ENCODE assay signal across 8 cellular contexts in genomic region chr3:195147649-195148121, GRCh38.
DNase-seq lines count a peak whose midpoint lies in the region; ATAC-seq and TF ChIP-seq lines count a peak whose summit lies in the region.

No MANE protein-coding gene starts in this region.

- no peak overlapping the region for H2BK12ac ChIP-seq in H9 (ENCODE audit: insufficient read length, low read depth, low read length)

- ATAC-seq in GM18861 (IDR thresholded peaks at IDR 0.05; ENCODE audit: unreplicated experiment) (peak; percentile 80), HG02610 (IDR thresholded peaks at IDR 0.05; ENCODE audit: unreplicated experiment) (peak; percentile 81)

- H3K56ac ChIP-seq in H9 (ENCODE audit: insufficient read length, low read depth, low read length), result no peak overlapping the region

- no peaks in the 10 kb centered on the region for H4K20me1 ChIP-seq in H9 (ENCODE audit: control insufficient read depth, insufficient read depth, insufficient read length)

- no peak overlapping the region for H3T11ph ChIP-seq in H9 (ENCODE audit: low read length)

- peaks cover 4% of the 10 kb centered on the region for H3K27me3 Mint-ChIP-seq in glutamatergic neuron (ENCODE audit: unreplicated experiment)
- H3K27me3 Mint-ChIP-seq in H9 (ENCODE audit: low read depth), result no peaks in the 10 kb centered on the region

- H2AK5ac ChIP-seq in H9 (ENCODE audit: insufficient read length, low read length), result no peak overlapping the region

- no peaks in the 10 kb centered on the region for H3K23me2 ChIP-seq in H9 (ENCODE audit: insufficient read length, low read depth, low read length, poor library complexity, severe bottlenecking)

- no peak overlapping the region for H3K4me2 ChIP-seq in H9 (ENCODE audit: insufficient read depth, insufficient read length, low read length)

- H3K9me3 ChIP-seq in H9 (ENCODE audit: control insufficient read depth, low read depth, low read length), result no peaks in the 10 kb centered on the region

- H4K8ac ChIP-seq in H9 (replicated peaks; ENCODE audit: insufficient read length, low read depth, low read length), result no peak overlapping the region

- H3K18ac ChIP-seq in H9 (ENCODE audit: insufficient read length, low read depth, low read length), result no peak overlapping the region

- no peaks in the 10 kb centered on the region; the same call in 1 of the 2 replicates for H3K79me2 ChIP-seq in H9 (ENCODE audit: insufficient read depth, low read length)

- H2AFZ ChIP-seq in H9 (ENCODE audit: low read length), result no peak overlapping the region

- H2BK120ac ChIP-seq in H9 (ENCODE audit: low read depth, low read length, poor library complexity, severe bottlenecking), result no peak overlapping the region

- peak overlapping the region; percentile 45 for H3K27ac ChIP-seq in temporal lobe (ENCODE audit: low read depth, low read length)
- no peak overlapping the region for H3K27ac ChIP-seq in H9 (ENCODE audit: insufficient read length, low read depth, low read length)

- no peaks in the 10 kb centered on the region for H3K36me3 Mint-ChIP-seq in glutamatergic neuron (ENCODE audit: unreplicated experiment)
- peaks cover 0 to 3% (median 1%) of the 10 kb centered on the region in 3 experiments; a peak in 1 of 7 replicates for H3K36me3 Mint-ChIP-seq in H9 (ENCODE audit: insufficient read depth in 1 of 3, low read depth in 3 of 3)

- H2BK15ac ChIP-seq in H9 (ENCODE audit: low read depth, low read length), result no peak overlapping the region

- peaks cover 9% of the 10 kb centered on the region; the same call in 1 of the 2 replicates for H3K4me1 ChIP-seq in H9 (ENCODE audit: insufficient read depth, low read length)

- no peak overlapping the region for H4K91ac ChIP-seq in H9 (ENCODE audit: insufficient read length, low read depth, low read length)

- no peaks in the 10 kb centered on the region for H3K27me3 ChIP-seq in H9 (ENCODE audit: insufficient read depth, low read length)

- H3K79me1 ChIP-seq in H9 (ENCODE audit: insufficient read depth, low read depth, low read length, poor library complexity, severe bottlenecking), result no peaks in the 10 kb centered on the region

- H3K9me3 Mint-ChIP-seq in glutamatergic neuron (ENCODE audit: unreplicated experiment) (peaks cover 2% of the 10 kb centered on the region), H9 (no peaks in the 10 kb centered on the region)

- H3K4me3 Mint-ChIP-seq in glutamatergic neuron (ENCODE audit: unreplicated experiment), result no peak overlapping the region
- H3K4me3 Mint-ChIP-seq in H9, result no peak overlapping the region

- H3K4ac ChIP-seq in H9 (ENCODE audit: low read depth, low read length), result no peak overlapping the region

- H3K27ac Mint-ChIP-seq in glutamatergic neuron (ENCODE audit: unreplicated experiment) (peak overlapping the region; percentile 0), H9 (0 out of 7 replicates have a peak overlapping the region, but pooled peaks of 1 of the 3 experiments have one; percentile 0)

- peak; percentile 14 for DNase-seq in T follicular helper cell (ENCODE audit: low read depth)
- DNase-seq in glutamatergic neuron, result no peak
- DNase-seq in H9, result no peak
- no peak for DNase-seq in NCI-H187 treated with DMSO at 0.1 percent for 48 hours (lab: John Stamatoyannopoulos, UW)
- no peak for DNase-seq in DMS53 (lab: John Stamatoyannopoulos, UW)

- no peak overlapping the region for H3K23ac ChIP-seq in H9 (ENCODE audit: insufficient read length, low read depth, low read length)

- H3K4me1 Mint-ChIP-seq in glutamatergic neuron (ENCODE audit: low read depth, unreplicated experiment) (peaks cover 49% of the 10 kb centered on the region), H9 (peaks cover 23 to 44% of the 10 kb centered on the region in 2 experiments)

- TF ChIP-seq CTCF in glutamatergic neuron (IDR thresholded peaks at IDR 0.05; ENCODE audit: partially characterized antibody, unreplicated experiment), result no peak
- no peak for TF ChIP-seq CTCF in H9 (conservative IDR thresholded peaks at IDR 0.05)

- H3K14ac ChIP-seq in H9 (ENCODE audit: insufficient read depth, low read length), result no peak overlapping the region

- H4K5ac ChIP-seq in H9 (ENCODE audit: insufficient read length, low read depth, low read length), result no peak overlapping the region

- no peak overlapping the region for H2BK20ac ChIP-seq in H9 (ENCODE audit: low read depth, low read length, poor library complexity, severe bottlenecking)

- no peak overlapping the region for H3K9ac ChIP-seq in H9 (ENCODE audit: extremely low read depth, insufficient read length, low read length)

- no CpG with 5 or more reads among the region's 19 CpGs for WGBS in H9 (ENCODE audit: extremely low coverage, insufficient read length, low lambda C conversion rate)

- H2BK5ac ChIP-seq in H9 (ENCODE audit: insufficient read length, low read length), result no peak overlapping the region
